In the genomic region with DNA sequence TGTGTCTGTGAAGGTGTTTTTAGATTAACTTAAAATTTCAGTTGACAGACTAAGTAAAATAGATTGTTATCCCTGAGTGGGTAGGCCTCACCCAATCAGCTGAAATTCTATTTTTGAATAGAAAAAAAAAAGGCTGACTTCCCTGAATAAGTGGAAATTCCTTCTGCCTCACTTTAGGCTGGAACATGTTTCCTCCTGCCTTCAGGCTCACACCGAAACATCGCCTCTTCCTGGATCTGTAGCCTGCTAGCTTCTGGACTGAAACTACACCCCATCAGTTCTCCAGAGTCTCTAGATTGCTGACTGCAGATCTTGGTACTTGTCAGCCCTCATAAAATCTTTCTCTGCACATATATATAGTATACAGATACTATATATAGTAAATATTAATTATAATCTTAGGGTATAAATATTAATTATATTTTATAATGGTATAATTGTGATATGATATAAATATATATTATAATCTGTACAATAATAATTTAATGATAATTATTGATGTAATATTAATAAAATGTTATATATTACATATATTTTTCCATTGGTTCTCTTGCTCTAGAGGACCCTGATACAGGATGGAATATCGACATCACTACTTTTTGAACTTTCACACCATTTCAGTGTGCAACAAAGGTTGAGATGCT, we compare ENCODE assay signal across 30 cellular contexts. TPM values are rescaled to one million over a fixed set of nuclear protein-coding genes. Genes with fewer than 3 reads are reported as not detected.
"Had no signal": no experiment of that assay in that cellular context is flagged by ENCODE, and none has a peak within 500 bp of the region (broad histone marks: within the 10 kb centered on the region; RNA-seq: fewer than 3 reads in every experiment).

No MANE protein-coding gene starts in this region.

- H3K36me3 Mint-ChIP-seq: activated naive CD8-positive, alpha-beta T cell had no signal

- H3K27ac ChIP-seq: brain microvascular endothelial cell, colonic mucosa, esophagus muscularis mucosa, VCaP had no signal

- H3K9me3 Mint-ChIP-seq: activated CD8-positive, alpha-beta T cell treated with anti-CD3 and anti-CD28 coated beads for 36 hours; activated T-cell treated with anti-CD3 and anti-CD28 coated beads, Interleukin-2, amount 50 U/mL, for 4 hours had no signal

- H3K27me3 ChIP-seq: brain microvascular endothelial cell, colonic mucosa, esophagus muscularis mucosa had no signal

- H3K9me3 ChIP-seq: colonic mucosa, esophagus muscularis mucosa had no signal

- H3K27me3 Mint-ChIP-seq: activated B cell treated with CpG ODN at 0.5 μM for 24 hours; activated CD8-positive, alpha-beta T cell treated with anti-CD3 and anti-CD28 coated beads for 36 hours; activated naive CD8-positive, alpha-beta T cell; activated T-helper 17 cell treated with anti-CD3 and anti-CD28 coated beads, Interleukin-2, amount 50 U/mL, for 72 hours had no signal

- H3K4me3 Mint-ChIP-seq: activated B cell treated with CpG ODN at 0.5 μM for 24 hours; activated CD8-positive, alpha-beta T cell treated with anti-CD3 and anti-CD28 coated beads for 36 hours; activated naive CD8-positive, alpha-beta T cell; activated T-cell treated with anti-CD3 and anti-CD28 coated beads, Interleukin-2, amount 50 U/mL, for 4 hours; activated T-helper 17 cell treated with anti-CD3 and anti-CD28 coated beads, Interleukin-2, amount 50 U/mL, for 72 hours had no signal

- H3K27ac Mint-ChIP-seq: activated B cell treated with CpG ODN at 0.5 μM for 24 hours; activated CD8-positive, alpha-beta T cell treated with anti-CD3 and anti-CD28 coated beads for 36 hours; activated naive CD8-positive, alpha-beta T cell; activated T-helper 17 cell treated with anti-CD3 and anti-CD28 coated beads, Interleukin-2, amount 50 U/mL, for 72 hours had no signal

- ATAC-seq: activated CD4-positive, CD25-positive, alpha-beta regulatory T cell treated with anti-CD3 and anti-CD28 coated beads, Interleukin-2, amount 50 U/mL, for 24 hours; activated CD8-positive, alpha-beta T cell treated with anti-CD3 and anti-CD28 coated beads for 36 hours; activated T-cell treated with anti-CD3 and anti-CD28 coated beads, Interleukin-2, amount 50 U/mL, for 4 hours; activated T-helper 17 cell treated with anti-CD3 and anti-CD28 coated beads, Interleukin-2, amount 50 U/mL, for 72 hours had no signal

- DNase-seq: activated B cell treated with CpG ODN at 0.5 μM for 24 hours; activated CD4-positive, alpha-beta T cell treated with anti-CD3 and anti-CD28 coated beads for 48 hours; activated CD4-positive, alpha-beta T cell treated with anti-CD3 and anti-CD28 coated beads, Interleukin-2, amount 50 U/mL, for 1 hour; activated CD4-positive, alpha-beta T cell treated with anti-CD3 and anti-CD28 coated beads, Interleukin-2, amount 50 U/mL, for 48 hours; activated CD8-positive, alpha-beta memory T cell treated with anti-CD3 and anti-CD28 coated beads for 24 hours; activated CD8-positive, alpha-beta T cell treated with anti-CD3 and anti-CD28 coated beads for 36 hours; activated effector memory CD4-positive, alpha-beta T cell treated with Interleukin-2 at 50 U/mL for 16 hours; activated gamma-delta T cell treated with Interleukin-2 at 50 U/mL for 16 hours; activated naive CD4-positive, alpha-beta T cell treated with anti-CD3 and anti-CD28 coated beads, Interleukin-2, amount 50 U/mL, for 16 hours; activated naive CD4-positive, alpha-beta T cell treated with Interleukin-2 at 50 U/mL for 16 hours; activated T-cell treated with anti-CD3 and anti-CD28 coated beads, Interleukin-2, amount 50 U/mL, for 4 hours; amniotic stem cell; anterior cingulate cortex; brain microvascular endothelial cell; caudate nucleus; colonic mucosa; effector CD8-positive, alpha-beta T cell; erythroblast; foreskin melanocyte; head of caudate nucleus; T-helper 2 cell had no signal

- H3K4me1 Mint-ChIP-seq: activated B cell treated with CpG ODN at 0.5 μM for 24 hours; activated T-helper 17 cell treated with anti-CD3 and anti-CD28 coated beads, Interleukin-2, amount 50 U/mL, for 72 hours had no signal

- FAIRE-seq: astrocyte, endometrium, endothelial cell of umbilical vein had no signal

- H3K4me3 ChIP-seq: colonic mucosa, esophagus muscularis mucosa had no signal

- H3K36me3 ChIP-seq: brain microvascular endothelial cell, colonic mucosa, esophagus muscularis mucosa had no signal

- H3K4me1 ChIP-seq: colonic mucosa, esophagus muscularis mucosa had no signal

RNA-seq across cellular contexts. Expression of gene SLIT2, which starts 13.7 kb away (rescaled TPM):
- total RNA-seq: activated CD8-positive, alpha-beta T cell treated with anti-CD3 and anti-CD28 coated beads for 36 hours; activated T-helper 17 cell treated with anti-CD3 and anti-CD28 coated beads, Interleukin-2, amount 50 U/mL, for 72 hours; T-helper 1 cell treated with Interleukin-12 subunit alpha and Interleukin-12 subunit beta and Interleukin-4 antibody, amounts not matched to agents 30 ng/mL and 1 ng/mL, for 36 hours had no signal
